ENCODE assay signal across 9 cellular contexts in genomic region chr19:8209965-8210659, GRCh38. TPM values are rescaled to one million over a fixed set of nuclear protein-coding genes. Genes with fewer than 3 reads are reported as not detected.
DNase-seq lines count a peak whose midpoint lies in the region; ATAC-seq and TF ChIP-seq lines count a peak whose summit lies in the region.
"Had no signal": no experiment of that assay in that cellular context is flagged by ENCODE, and none has a peak within 500 bp of the region (broad histone marks: within the 10 kb centered on the region; RNA-seq: fewer than 3 reads in every experiment).

No MANE protein-coding gene starts in this region.

- no peak for ATAC-seq in HG03159 (IDR thresholded peaks at IDR 0.05; ENCODE audit: unreplicated experiment)

- H3K27ac ChIP-seq in Peyer's patch = peak overlapping the region; percentile 72 to 95 (median 80)

- H3K36me3 ChIP-seq in Peyer's patch = no peaks in the 10 kb centered on the region

- TF ChIP-seq POLR2A in Peyer's patch (IDR thresholded peaks at IDR 0.05) = no peak

- H3K27me3 ChIP-seq in Peyer's patch = no peaks in the 10 kb centered on the region

- no peaks in the 10 kb centered on the region for H3K9me3 ChIP-seq in Peyer's patch

- TF ChIP-seq CTCF in Peyer's patch (IDR thresholded peaks at IDR 0.05) = no peak
- TF ChIP-seq CTCF in fibroblast of villous mesenchyme (IDR thresholded peaks at IDR 0.05; ENCODE audit: insufficient read depth, low read depth, low read length) = no peak
- TF ChIP-seq CTCF in retinal pigment epithelial cell (conservative IDR thresholded peaks at IDR 0.05; ENCODE audit: low read depth, low read length) = no peak

- DNase-seq in NCI-H748 (lab: John Stamatoyannopoulos, UW; ENCODE audit: unreplicated experiment) = peak; percentile 45
- no peak for DNase-seq in NCI-H748 treated with DMSO at 0.1 percent for 48 hours (lab: John Stamatoyannopoulos, UW)
- DNase-seq in Peyer's patch = peak in 1 of 3 donors; percentile 49
- no peak for DNase-seq in fibroblast of villous mesenchyme (ENCODE audit: low read depth)
- no peak for DNase-seq in retinal pigment epithelial cell (ENCODE audit: low read depth)
- DNase-seq in NCI-H2081 (lab: John Stamatoyannopoulos, UW) = no peak
- no peak for DNase-seq in stimulated activated CD8-positive, alpha-beta memory T cell treated with anti-CD3 and anti-CD28 coated beads, Interleukin-4, amount 100 ng/mL, for 48 hours
- DNase-seq: DND-41 had no signal

- H3K4me3 ChIP-seq in Peyer's patch = peak overlapping the region; percentile 57 to 95 (median 63)
- peak overlapping the region; percentile 61 for H3K4me3 ChIP-seq in fibroblast of villous mesenchyme (ENCODE audit: low read depth, low read length)
- peak overlapping the region; percentile 68 for H3K4me3 ChIP-seq in retinal pigment epithelial cell (ENCODE audit: low read length)

- peaks cover 2 to 16% (median 13%) of the 10 kb centered on the region in 4 donors for H3K4me1 ChIP-seq in Peyer's patch

RNA-seq across cellular contexts. Expression of gene CERS4, which starts 0.9 kb away (rescaled TPM):
- total RNA-seq in Peyer's patch = 10 to 100 TPM in 3 of 4 donors, 1 to 10 TPM in 1; 6.8 to 41.3 (median 11.7) TPM
- total RNA-seq in fibroblast of villous mesenchyme = 6.0 and 10.3 TPM in 2 replicates
